Comparison of ENCODE assay signal across 8 cellular contexts in genomic region chr2:169799555-169799954, GRCh38. TPM values are rescaled to one million over a fixed set of nuclear protein-coding genes. Genes with fewer than 3 reads are reported as not detected.
DNase-seq lines count a peak whose midpoint lies in the region; ATAC-seq and TF ChIP-seq lines count a peak whose summit lies in the region.

No MANE protein-coding gene starts in this region.

- no peak overlapping the region for H3K18ac ChIP-seq in trophoblast cell (ENCODE audit: low read length)

- ATAC-seq in Right ventricle myocardium superior (ENCODE audit: poor library complexity) (no peak), HG03196 (IDR thresholded peaks at IDR 0.05; ENCODE audit: unreplicated experiment) (no peak), HG03469 (IDR thresholded peaks at IDR 0.05; ENCODE audit: unreplicated experiment) (no peak)

- WGBS in trophoblast cell (ENCODE audit: extremely low coverage, insufficient coverage, insufficient read length): no CpG with 5 or more reads among the region's 6 CpGs

- DNase-seq in left ventricle myocardium inferior (no peak), Right ventricle myocardium superior (no peak), fibroblast of gingiva (ENCODE audit: low read depth) (peak; percentile 21), trophoblast cell (peak in 1 of 2 donors; percentile 24), NCI-H1436 treated with DMSO at 0.1 percent for 48 hours (lab: John Stamatoyannopoulos, UW) (no peak)

- peaks cover 6% of the 10 kb centered on the region for H3K79me1 ChIP-seq in trophoblast cell (ENCODE audit: low read length)

- no peak overlapping the region for H2AK5ac ChIP-seq in trophoblast cell (ENCODE audit: low read length)

- H4K12ac ChIP-seq in trophoblast cell (ENCODE audit: low read depth, low read length): no peak overlapping the region

- H2BK5ac ChIP-seq in trophoblast cell (ENCODE audit: low read depth, low read length, poor library complexity): no peak overlapping the region

- no peak overlapping the region for H2BK12ac ChIP-seq in trophoblast cell (ENCODE audit: low read length)

- H3K27ac ChIP-seq in left ventricle myocardium inferior (replicated peaks) (peak overlapping the region; percentile 91), SU-DHL-6 (ENCODE audit: low read depth, low read length) (peak overlapping the region; percentile 90), trophoblast cell (ENCODE audit: low read depth, low read length) (no peak overlapping the region)

- H3K36me3 ChIP-seq in left ventricle myocardium inferior (peaks cover 30% of the 10 kb centered on the region), SU-DHL-6 (ENCODE audit: low read length) (peaks cover 14% of the 10 kb centered on the region; the same call in 1 of the 2 replicates), trophoblast cell (ENCODE audit: control insufficient read depth in 1 of 2, insufficient read depth in 2 of 2, low read length in 2 of 2) (peaks cover 6 to 7% of the 10 kb centered on the region in 2 experiments)

- peak overlapping the region; percentile 94 for H3K4me3 ChIP-seq in left ventricle myocardium inferior
- peak overlapping the region; percentile 62 for H3K4me3 ChIP-seq in SU-DHL-6 (ENCODE audit: insufficient read depth, low read length, poor library complexity, severe bottlenecking)
- peak overlapping the region; percentile 98 for H3K4me3 ChIP-seq in trophoblast cell (ENCODE audit: low read depth, low read length)

- peak overlapping the region; percentile 23 for H2AFZ ChIP-seq in SU-DHL-6 (ENCODE audit: low read depth, low read length, severe bottlenecking)
- no peak overlapping the region for H2AFZ ChIP-seq in trophoblast cell (ENCODE audit: insufficient read depth, low read length, poor library complexity)

- H3K4me1 ChIP-seq in left ventricle myocardium inferior (peaks cover 44% of the 10 kb centered on the region), trophoblast cell (ENCODE audit: control insufficient read depth in 1 of 2, insufficient read depth in 2 of 2, low read length in 2 of 2) (peaks cover 0 to 2% of the 10 kb centered on the region in 2 experiments)

- no peak overlapping the region for H3K14ac ChIP-seq in trophoblast cell (ENCODE audit: low read length)

- H3K9me3 ChIP-seq in left ventricle myocardium inferior (replicated peaks) (no peaks in the 10 kb centered on the region), SU-DHL-6 (ENCODE audit: insufficient read depth, low read length) (no peaks in the 10 kb centered on the region), trophoblast cell (ENCODE audit: insufficient read depth, low read depth, low read length) (peaks cover 2% of the 10 kb centered on the region)

- intact Hi-C loops in left ventricle myocardium inferior (cut with micrococcal nuclease): no loop called here
- intact Hi-C loops in Right ventricle myocardium superior (cut with DNase I): no loop called here

- peak overlapping the region; percentile 80 for H3K9ac ChIP-seq in SU-DHL-6 (ENCODE audit: low read length)
- H3K9ac ChIP-seq in trophoblast cell (ENCODE audit: low read length): no peak overlapping the region

- H4K91ac ChIP-seq in trophoblast cell (ENCODE audit: low read depth, low read length): no peak overlapping the region

- peak overlapping the region; percentile 91 for H3K4me2 ChIP-seq in SU-DHL-6 (ENCODE audit: low read depth, low read length, poor library complexity, severe bottlenecking)
- peak overlapping the region; percentile 89 for H3K4me2 ChIP-seq in trophoblast cell (ENCODE audit: low read length)

- no peaks in the 10 kb centered on the region for H3K9me2 ChIP-seq in SU-DHL-6 (replicated peaks; ENCODE audit: insufficient read depth, low read length)

- peak overlapping the region; percentile 76 for H3K4ac ChIP-seq in trophoblast cell (ENCODE audit: low read depth, low read length)

- H3K23ac ChIP-seq in trophoblast cell (ENCODE audit: low read length): no peak overlapping the region

- no peaks in the 10 kb centered on the region for H4K20me1 ChIP-seq in SU-DHL-6 (ENCODE audit: low read depth, low read length)

- TF ChIP-seq CTCF in left ventricle myocardium inferior (IDR thresholded peaks at IDR 0.05; ENCODE audit: borderline replicate concordance) (no peak), SU-DHL-6 (IDR thresholded peaks at IDR 0.05; ENCODE audit: insufficient read depth, low read length, poor library complexity, severe bottlenecking) (no peak)

- H2BK120ac ChIP-seq in trophoblast cell (ENCODE audit: insufficient read depth, low read length, poor library complexity): no peak overlapping the region

- H3K79me2 ChIP-seq in SU-DHL-6 (ENCODE audit: insufficient read depth, low read length) (peaks cover 51% of the 10 kb centered on the region), trophoblast cell (ENCODE audit: control insufficient read depth, insufficient read depth, low read length, poor library complexity) (peaks cover 5% of the 10 kb centered on the region)

- H4K8ac ChIP-seq in trophoblast cell (ENCODE audit: low read depth, low read length): no peak overlapping the region

- H3K27me3 ChIP-seq in left ventricle myocardium inferior (ENCODE audit: low read depth) (no peaks in the 10 kb centered on the region), SU-DHL-6 (ENCODE audit: low read length) (no peaks in the 10 kb centered on the region), trophoblast cell (ENCODE audit: insufficient read depth, low read length) (no peaks in the 10 kb centered on the region)

- H3F3A ChIP-seq in SU-DHL-6 (ENCODE audit: insufficient read depth): peaks cover 21% of the 10 kb centered on the region

RNA-seq across cellular contexts. Expression of gene SSB, which starts 0.9 kb away (rescaled TPM):
- total RNA-seq in left ventricle myocardium inferior: 54.8 TPM
- total RNA-seq in Right ventricle myocardium superior: 45.4 TPM
- polyA plus RNA-seq in trophoblast cell (2013): 135 and 138 TPM in 2 replicates

RNA-seq across cellular contexts. Expression of gene METTL5, which starts 25.1 kb away (rescaled TPM):
- total RNA-seq in left ventricle myocardium inferior (60.4 TPM), Right ventricle myocardium superior (69.1 TPM)
- polyA plus RNA-seq in trophoblast cell (2013): 69.4 and 70.3 TPM in 2 replicates

RNA-seq across cellular contexts. Expression of gene UBR3, which starts 27.7 kb away (rescaled TPM):
- total RNA-seq in left ventricle myocardium inferior (99.5 TPM), Right ventricle myocardium superior (112 TPM)
- polyA plus RNA-seq in trophoblast cell (2013): 18.4 and 19.9 TPM in 2 replicates
